In the genomic region with DNA sequence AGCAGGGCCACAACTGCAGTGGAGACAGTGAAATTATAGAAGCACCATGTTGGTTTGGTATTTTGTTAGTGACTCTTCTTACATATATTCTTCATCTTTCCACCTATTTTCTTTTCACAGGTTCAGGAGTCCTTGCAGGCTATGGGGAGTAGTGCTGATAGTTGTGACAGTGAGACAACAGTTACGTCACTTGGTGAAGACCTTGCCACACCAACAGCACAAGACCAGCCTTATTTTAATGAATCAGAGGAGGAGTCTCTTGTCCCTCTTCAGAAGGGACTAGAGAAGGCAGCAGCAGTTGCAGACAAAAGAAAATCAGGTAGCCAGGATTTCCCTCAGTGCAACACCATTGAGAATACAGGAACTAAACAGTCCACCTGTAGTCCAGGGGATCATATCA, we compare ENCODE assay signal across 15 cellular contexts. TPM values are rescaled to one million over a fixed set of nuclear protein-coding genes. Genes with fewer than 3 reads are reported as not detected.
DNase-seq lines count a peak whose midpoint lies in the region; ATAC-seq and TF ChIP-seq lines count a peak whose summit lies in the region.
"Had no signal": no experiment of that assay in that cellular context is flagged by ENCODE, and none has a peak within 500 bp of the region (broad histone marks: within the 10 kb centered on the region; RNA-seq: fewer than 3 reads in every experiment).

No MANE protein-coding gene starts in this region.

- no TSS peak for BruUV-seq in IMR-90 (replicated peaks; lab: Mats Ljungman, UMichigan)

- no CpG with 5 or more reads among the region's 1 CpG for WGBS in IMR-90 (ENCODE audit: extremely low coverage in 2 of 2, insufficient read length in 1 of 2), 2 experiments

- no peak overlapping the region for H3K23ac ChIP-seq in IMR-90 (ENCODE audit: low read depth, low read length)

- H4K5ac ChIP-seq in IMR-90 (ENCODE audit: low read depth, low read length): no peak overlapping the region

- TF ChIP-seq CTCF in IMR-90 (conservative IDR thresholded peaks at IDR 0.05; ENCODE audit: low read depth, low read length): no peak
- TF ChIP-seq CTCF in epithelial cell of esophagus (IDR thresholded peaks at IDR 0.05; ENCODE audit: insufficient read depth, low read depth, low read length, missing control alignments): no peak
- TF ChIP-seq CTCF in osteoblast (IDR thresholded peaks at IDR 0.05; ENCODE audit: extremely low read depth, low read depth, low read length): no peak
- no peak for TF ChIP-seq CTCF in type B pancreatic cell (conservative IDR thresholded peaks at IDR 0.05)
- TF ChIP-seq CTCF in nephron progenitor cell (IDR thresholded peaks at IDR 0.05): no peak

- no peak overlapping the region for H4K91ac ChIP-seq in IMR-90 (ENCODE audit: insufficient read depth, low read depth, low read length)

- peaks cover 35% of the 10 kb centered on the region for H3K36me3 ChIP-seq in CD4-positive, CD25-positive, alpha-beta regulatory T cell (ENCODE audit: control insufficient read depth, insufficient read depth, low read length)
- H3K36me3 ChIP-seq in IMR-90 (ENCODE audit: control insufficient read depth, insufficient read depth, low read length) (peaks cover 34% of the 10 kb centered on the region), osteoblast (ENCODE audit: insufficient read depth, low read length) (peaks cover 77% of the 10 kb centered on the region)

- no peaks in the 10 kb centered on the region for H3K27me3 Mint-ChIP-seq in CD4-positive, CD25-positive, alpha-beta regulatory T cell
- no peaks in the 10 kb centered on the region for H3K27me3 Mint-ChIP-seq in type B pancreatic cell
- no peaks in the 10 kb centered on the region for H3K27me3 Mint-ChIP-seq in nephron progenitor cell (ENCODE audit: low read depth, poor library complexity)
- H3K27me3 Mint-ChIP-seq: CD4-positive, alpha-beta memory T cell had no signal

- no peak overlapping the region for H3K4me3 Mint-ChIP-seq in CD4-positive, CD25-positive, alpha-beta regulatory T cell
- H3K4me3 Mint-ChIP-seq in type B pancreatic cell: no peak overlapping the region
- no peak overlapping the region for H3K4me3 Mint-ChIP-seq in nephron progenitor cell
- H3K4me3 Mint-ChIP-seq: CD4-positive, alpha-beta memory T cell had no signal

- H3K18ac ChIP-seq in IMR-90 (ENCODE audit: low read depth, low read length): no peak overlapping the region

- no peaks in the 10 kb centered on the region for H3K9me3 Mint-ChIP-seq in CD4-positive, CD25-positive, alpha-beta regulatory T cell
- H3K9me3 Mint-ChIP-seq in type B pancreatic cell (no peaks in the 10 kb centered on the region), nephron progenitor cell (no peaks in the 10 kb centered on the region)
- H3K9me3 Mint-ChIP-seq: CD4-positive, alpha-beta memory T cell had no signal

- no peak overlapping the region for H2BK15ac ChIP-seq in IMR-90 (ENCODE audit: low read depth, low read length)

- H3K79me1 ChIP-seq in IMR-90 (ENCODE audit: low read depth in 1 of 2, low read length in 2 of 2): peaks cover 19 to 52% of the 10 kb centered on the region in 2 experiments

- intact Hi-C loops in IMR-90 (cut with micrococcal nuclease): loop anchor here (5.0 kb wide), 1 partner anchor 162 kb away; no protein-coding TSS in a partner anchor

- POLR2A ChIA-PET in IMR-90 (lab: Charles Lee; ENCODE audit: unreplicated experiment): no interaction called here

- H3K27ac Mint-ChIP-seq in CD4-positive, CD25-positive, alpha-beta regulatory T cell: peak overlapping the region in 2 of 3 donors; percentile 5 to 20
- no peak overlapping the region for H3K27ac Mint-ChIP-seq in type B pancreatic cell
- no peak overlapping the region for H3K27ac Mint-ChIP-seq in nephron progenitor cell

- no peak for DNase-seq in CD4-positive, CD25-positive, alpha-beta regulatory T cell
- no peak for DNase-seq in IMR-90
- peak; percentile 35 for DNase-seq in epithelial cell of esophagus (ENCODE audit: low read depth)
- no peak for DNase-seq in osteoblast (ENCODE audit: insufficient read length, low spot score, missing footprints)
- no peak for DNase-seq in type B pancreatic cell (ENCODE audit: extremely low spot score, unreplicated experiment)
- DNase-seq in nephron progenitor cell: no peak
- DNase-seq: CD4-positive, alpha-beta memory T cell; H7; NCI-H1092; NCI-H1694; NCI-H2107; NCI-H226; NCI-H69; NK-92 treated with Interleukin-12 subunit alpha and Interleukin-12 subunit beta, amount 100 ng/mL, for 24 hours had no signal

- H3K9me3 ChIP-seq in CD4-positive, CD25-positive, alpha-beta regulatory T cell (ENCODE audit: control insufficient read depth in 2 of 2, low read length in 2 of 2): no peaks in the 10 kb centered on the region
- no peaks in the 10 kb centered on the region for H3K9me3 ChIP-seq in IMR-90 (ENCODE audit: control insufficient read depth, insufficient read depth, low read length)
- H3K9me3 ChIP-seq in osteoblast (ENCODE audit: low read depth, low read length): no peaks in the 10 kb centered on the region

- no peak overlapping the region for H3K4me2 ChIP-seq in IMR-90 (ENCODE audit: low read depth, low read length)
- H3K4me2 ChIP-seq in osteoblast (ENCODE audit: insufficient read depth, low read length): no peak overlapping the region

- no peak for TF ChIP-seq POLR2A in IMR-90 (IDR thresholded peaks at IDR 0.05; ENCODE audit: low read depth, low read length)

- H3K4me1 Mint-ChIP-seq in CD4-positive, CD25-positive, alpha-beta regulatory T cell: peaks cover 0 to 26% (median 11%) of the 10 kb centered on the region in 4 donors
- no peaks in the 10 kb centered on the region for H3K4me1 Mint-ChIP-seq in type B pancreatic cell (ENCODE audit: unreplicated experiment)
- no peaks in the 10 kb centered on the region for H3K4me1 Mint-ChIP-seq in nephron progenitor cell

- peak overlapping the region; percentile 9 for H2BK5ac ChIP-seq in IMR-90 (ENCODE audit: low read depth, low read length, poor library complexity, severe bottlenecking)

- peaks cover 56% of the 10 kb centered on the region for H3K36me3 Mint-ChIP-seq in CD4-positive, CD25-positive, alpha-beta regulatory T cell
- H3K36me3 Mint-ChIP-seq in type B pancreatic cell (peaks cover 49% of the 10 kb centered on the region), nephron progenitor cell (ENCODE audit: low read depth) (peaks cover 60% of the 10 kb centered on the region)

- no peak overlapping the region for H3K56ac ChIP-seq in IMR-90 (ENCODE audit: extremely low read depth, insufficient read depth, low read length)

- no peak overlapping the region for H3K27ac ChIP-seq in CD4-positive, CD25-positive, alpha-beta regulatory T cell (ENCODE audit: insufficient read depth, low read length, poor library complexity, severe bottlenecking)
- H3K27ac ChIP-seq in IMR-90 (ENCODE audit: insufficient read depth, low read length): no peak overlapping the region
- H3K27ac ChIP-seq in osteoblast (ENCODE audit: low read depth, low read length): peak overlapping the region; percentile 10

- H4K20me1 ChIP-seq in IMR-90 (ENCODE audit: insufficient read depth, low read length) (peaks cover 7% of the 10 kb centered on the region; the same call in 1 of the 2 replicates), osteoblast (ENCODE audit: insufficient read depth, low read length) (no peaks in the 10 kb centered on the region)

- peaks cover 33% of the 10 kb centered on the region for H3K79me2 ChIP-seq in osteoblast (ENCODE audit: insufficient read depth, low read length)

- H3K9me1 ChIP-seq in IMR-90 (ENCODE audit: insufficient read depth, low read length): peaks cover 14% of the 10 kb centered on the region

- no peak for ATAC-seq in CD4-positive, CD25-positive, alpha-beta regulatory T cell (ENCODE audit: low read depth in 2 of 2)
- ATAC-seq in IMR-90 (ENCODE audit: low read depth) (no peak), GM19328 (IDR thresholded peaks at IDR 0.05; ENCODE audit: unreplicated experiment) (no peak)

- no peaks in the 10 kb centered on the region for H3K4me1 ChIP-seq in CD4-positive, CD25-positive, alpha-beta regulatory T cell (ENCODE audit: control insufficient read depth, insufficient read depth, low read length, poor library complexity, severe bottlenecking)
- H3K4me1 ChIP-seq in IMR-90 (ENCODE audit: control insufficient read depth, insufficient read depth, low read length) (peaks cover 9% of the 10 kb centered on the region), osteoblast (ENCODE audit: insufficient read depth, low read length) (peaks cover 18% of the 10 kb centered on the region)

- H2BK120ac ChIP-seq in IMR-90 (ENCODE audit: low read depth, low read length): no peak overlapping the region

- no peaks in the 10 kb centered on the region for H3K27me3 ChIP-seq in CD4-positive, CD25-positive, alpha-beta regulatory T cell (ENCODE audit: control insufficient read depth, insufficient read depth, low read length)
- H3K27me3 ChIP-seq in IMR-90 (ENCODE audit: control insufficient read depth, insufficient read depth, low read length): no peaks in the 10 kb centered on the region
- H3K27me3 ChIP-seq in osteoblast (ENCODE audit: insufficient read depth, low read length): no peaks in the 10 kb centered on the region

- H4K8ac ChIP-seq in IMR-90 (ENCODE audit: low read depth in 2 of 2, low read length in 2 of 2): no peak overlapping the region

- no peak overlapping the region for H3K14ac ChIP-seq in IMR-90 (replicated peaks; ENCODE audit: low read depth, low read length)

- no peak overlapping the region for H3K4ac ChIP-seq in IMR-90 (ENCODE audit: low read depth, low read length)

- H2AK5ac ChIP-seq in IMR-90 (ENCODE audit: low read depth, low read length): no peak overlapping the region

- in situ Hi-C loops in IMR-90 (cut with MboI; ENCODE audit: low sequenced_read_pairs): loop anchor here (25.0 kb wide), 1 partner anchor 747 kb away; no protein-coding TSS in a partner anchor

- no peak overlapping the region for H2BK20ac ChIP-seq in IMR-90 (ENCODE audit: low read depth, low read length)

- no peak overlapping the region for H2AFZ ChIP-seq in IMR-90 (replicated peaks; ENCODE audit: low read length, poor library complexity)
- no peak overlapping the region for H2AFZ ChIP-seq in osteoblast (ENCODE audit: low read length)

- H3K9ac ChIP-seq in IMR-90 (ENCODE audit: low read depth, low read length): no peak overlapping the region

- CTCF ChIA-PET in IMR-90 (lab: Yijun Ruan, JAX): no interaction called here

- no peak overlapping the region for H3K4me3 ChIP-seq in CD4-positive, CD25-positive, alpha-beta regulatory T cell (ENCODE audit: low read depth, low read length)
- H3K4me3 ChIP-seq in IMR-90 (ENCODE audit: insufficient read depth, low read depth, low read length) (no peak overlapping the region), epithelial cell of esophagus (ENCODE audit: low read length) (no peak overlapping the region), osteoblast (ENCODE audit: insufficient read depth, low read length) (no peak overlapping the region)

- dilution Hi-C loops in IMR-90 (cut with HindIII; ENCODE audit: low sequenced_read_pairs, unreplicated experiment): no loop called here

- H2AK9ac ChIP-seq in IMR-90 (replicated peaks; ENCODE audit: low read depth, low read length, poor library complexity): no peak overlapping the region

- no peak for TF ChIP-seq RAD21 in IMR-90 (IDR thresholded peaks at IDR 0.05; ENCODE audit: low read length)

RNA-seq across cellular contexts. Expression of a gene that starts 23.6 kb away (rescaled TPM):
- total RNA-seq in CD4-positive, CD25-positive, alpha-beta regulatory T cell: 42.4 TPM
- 1 to 10 TPM; 1.6 to 8.4 (median 4.0) TPM for polyA plus RNA-seq in CD4-positive, CD25-positive, alpha-beta regulatory T cell
- total RNA-seq in IMR-90 (2012; rRNA removed) (168 and 187 TPM in 2 replicates), osteoblast (99.6 and 108 TPM in 2 replicates), type B pancreatic cell (ENCODE audit: low replicate concordance) (109 and 137 TPM in 2 replicates)
- polyA plus RNA-seq in IMR-90 (2012; rRNA removed): 61.6 and 74.1 TPM in 2 replicates
- polyA plus RNA-seq in IMR-90 (2012; cell fraction: cytosol; rRNA removed): 28.0 and 39.0 TPM in 2 replicates
- 35.1 and 131 TPM in 2 replicates for polyA plus RNA-seq in IMR-90 (2012; cell fraction: nucleus; rRNA removed; ENCODE audit: low replicate concordance)

Comparison
In these comparisons a context has a peak if more than half of its experiments do, and no peak if none do; other contexts are left out.
1. H3K27ac Mint-ChIP-seq: peak in CD4-positive, CD25-positive, alpha-beta regulatory T cell (2 of 3); none in type B pancreatic cell (single experiment) and nephron progenitor cell (single experiment).